Comparison of ENCODE assay signal across 9 cellular contexts in the genomic region with DNA sequence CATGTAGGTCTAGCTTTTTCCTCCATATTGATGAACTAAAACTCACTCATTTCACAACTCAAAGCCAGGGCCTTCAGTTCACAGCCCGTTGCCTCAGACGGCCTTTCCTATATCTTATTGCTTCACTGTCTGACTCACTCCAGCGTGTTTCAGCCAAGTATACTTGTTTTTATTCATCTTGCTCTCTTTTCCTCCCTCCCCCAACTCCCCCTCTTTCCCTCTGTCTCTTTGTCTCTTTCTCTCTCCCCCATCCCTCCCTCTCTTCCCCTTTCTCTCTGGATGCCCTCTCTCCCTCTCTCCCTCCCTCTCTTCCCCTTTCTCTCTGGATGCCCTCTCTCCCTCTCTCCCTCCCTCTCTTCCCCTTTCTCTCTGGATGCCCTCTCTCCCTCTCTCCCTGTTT. TPM values are rescaled to one million over a fixed set of nuclear protein-coding genes. Genes with fewer than 3 reads are reported as not detected.
DNase-seq lines count a peak whose midpoint lies in the region; ATAC-seq and TF ChIP-seq lines count a peak whose summit lies in the region.
"Not testable (repeated sequence)": the region's sequence is repeated elsewhere in the genome, so short reads cannot be mapped to it uniquely, and the experiment has no call there.
"Had no signal": no experiment of that assay in that cellular context is flagged by ENCODE, and none has a peak within 500 bp of the region (broad histone marks: within the 10 kb centered on the region; RNA-seq: fewer than 3 reads in every experiment).

No MANE protein-coding gene starts in this region.

- peak overlapping the region in 1 of 10 donors; percentile 45 for H3K4me3 Mint-ChIP-seq in naive thymus-derived CD4-positive, alpha-beta T cell

- not testable (repeated sequence) for H3K9me2 ChIP-seq in hepatocyte (replicated peaks; ENCODE audit: insufficient read depth)

- H3K4me1 ChIP-seq in hepatocyte (ENCODE audit: insufficient read depth); naive thymus-derived CD4-positive, alpha-beta T cell (ENCODE audit: control insufficient read depth in 2 of 2, insufficient read depth in 2 of 2, low read length in 2 of 2): not testable (repeated sequence)

- not testable (repeated sequence) for H3K4me2 ChIP-seq in hepatocyte

- H3K27me3 ChIP-seq in hepatocyte; naive thymus-derived CD4-positive, alpha-beta T cell (ENCODE audit: control insufficient read depth in 2 of 2, insufficient read depth in 2 of 2, low read length in 2 of 2): not testable (repeated sequence)

- not testable (repeated sequence) for H3K79me2 ChIP-seq in hepatocyte

- H3K27ac Mint-ChIP-seq in naive thymus-derived CD4-positive, alpha-beta T cell, result peak overlapping the region in 6 of 9 donors; percentile 7 to 86 (median 48)

- DNase-seq in AG08396 (ENCODE audit: low spot score) (peak; percentile 89), HPDE6-E6E7 (ENCODE audit: extremely low spot score) (peak; percentile 69), SIG-M5 (lab: John Stamatoyannopoulos, UW) (peak; percentile 90), epithelial cell of esophagus (ENCODE audit: low read depth) (peak; percentile 91), hepatocyte (ENCODE audit: low spot score) (peak; percentile 64)
- peak in 1 of 9 donors; percentile 3 for DNase-seq in naive thymus-derived CD4-positive, alpha-beta T cell
- peak; percentile 25 for DNase-seq in stimulated activated CD4-positive, alpha-beta T cell treated with anti-CD3 and anti-CD28 coated beads, Interleukin-1b, Interleukin-23, amount 100 ng/mL, for 48 hours

- not testable (repeated sequence) for TF ChIP-seq CTCF in epithelial cell of esophagus (IDR thresholded peaks at IDR 0.05; ENCODE audit: insufficient read depth, low read depth, low read length, missing control alignments); hepatocyte (IDR thresholded peaks at IDR 0.05; ENCODE audit: poor library complexity)

- intact Hi-C loops in naive thymus-derived CD4-positive, alpha-beta T cell (cut with micrococcal nuclease), result loop anchor here (5.0 kb wide), 4 partner anchors 538 to 1387 kb away; a partner anchor contains a TSS

- H3K4me1 Mint-ChIP-seq in naive thymus-derived CD4-positive, alpha-beta T cell, result peaks cover 0 to 28% (median 14%) of the 10 kb centered on the region in 7 donors

- not testable (repeated sequence) for H3K36me3 ChIP-seq in hepatocyte (replicated peaks; ENCODE audit: insufficient read depth, low read depth); naive thymus-derived CD4-positive, alpha-beta T cell (ENCODE audit: control insufficient read depth in 2 of 3, insufficient read depth in 3 of 3, low read length in 3 of 3)

- not testable (repeated sequence) for H3K4me3 ChIP-seq in epithelial cell of esophagus (ENCODE audit: low read length); hepatocyte; naive thymus-derived CD4-positive, alpha-beta T cell (ENCODE audit: low read length)

- peaks cover 0 to 18% (median 0%) of the 10 kb centered on the region in 5 donors for H3K36me3 Mint-ChIP-seq in naive thymus-derived CD4-positive, alpha-beta T cell

- not testable (repeated sequence) for H4K20me1 ChIP-seq in hepatocyte (ENCODE audit: insufficient read depth, poor library complexity, severe bottlenecking)

- H3K9me3 ChIP-seq in hepatocyte (ENCODE audit: low read depth); naive thymus-derived CD4-positive, alpha-beta T cell (ENCODE audit: control insufficient read depth in 2 of 3, low read length in 3 of 3): not testable (repeated sequence)

- not testable (repeated sequence) for ATAC-seq in naive thymus-derived CD4-positive, alpha-beta T cell

- H3K27ac ChIP-seq in angular gyrus (ENCODE audit: low read depth, low read length), result peak overlapping the region; percentile 62
- peak overlapping the region; percentile 88 for H3K27ac ChIP-seq in hepatocyte
- H3K27ac ChIP-seq in naive thymus-derived CD4-positive, alpha-beta T cell (ENCODE audit: low read depth, low read length), result not testable (repeated sequence)

- peaks cover 0 to 28% (median 4%) of the 10 kb centered on the region in 11 donors for H3K9me3 Mint-ChIP-seq in naive thymus-derived CD4-positive, alpha-beta T cell

- CTCF ChIA-PET in naive thymus-derived CD4-positive, alpha-beta T cell (lab: Charles Lee), result not testable (repeated sequence)

- 47% methylated on average over 3 of the region's 3 CpGs for WGBS in hepatocyte (ENCODE audit: low lambda C conversion rate, missing lambda C conversion rate)

- POLR2A ChIA-PET in naive thymus-derived CD4-positive, alpha-beta T cell (lab: Charles Lee), result interaction anchor here (1.4 kb wide), 1 partner anchor 487 kb away, joined by 4 read pairs; a partner anchor contains a TSS

- not testable (repeated sequence) for H2AFZ ChIP-seq in hepatocyte

- not testable (repeated sequence) for H3K27me3 Mint-ChIP-seq in naive thymus-derived CD4-positive, alpha-beta T cell

RNA-seq across cellular contexts. Expression of a gene that starts 38.9 kb away (rescaled TPM):
- 2.8 and 5.5 TPM in 2 replicates for total RNA-seq in hepatocyte
- 3.2 and 3.9 TPM in 2 replicates for polyA plus RNA-seq in hepatocyte
- not detected for total RNA-seq in naive thymus-derived CD4-positive, alpha-beta T cell
- polyA plus RNA-seq in naive thymus-derived CD4-positive, alpha-beta T cell, result under 1 TPM in 1 of 2 donors, not detected in 1; 0.08 TPM
- total RNA-seq: activated CD4-positive, alpha-beta T cell treated with anti-CD3 and anti-CD28 coated beads, Interleukin-2, amount 10 ng/mL, durations not matched to agents 7 days and 5 days had no signal
